Comparison of ENCODE assay signal across 25 cellular contexts in the genomic region with DNA sequence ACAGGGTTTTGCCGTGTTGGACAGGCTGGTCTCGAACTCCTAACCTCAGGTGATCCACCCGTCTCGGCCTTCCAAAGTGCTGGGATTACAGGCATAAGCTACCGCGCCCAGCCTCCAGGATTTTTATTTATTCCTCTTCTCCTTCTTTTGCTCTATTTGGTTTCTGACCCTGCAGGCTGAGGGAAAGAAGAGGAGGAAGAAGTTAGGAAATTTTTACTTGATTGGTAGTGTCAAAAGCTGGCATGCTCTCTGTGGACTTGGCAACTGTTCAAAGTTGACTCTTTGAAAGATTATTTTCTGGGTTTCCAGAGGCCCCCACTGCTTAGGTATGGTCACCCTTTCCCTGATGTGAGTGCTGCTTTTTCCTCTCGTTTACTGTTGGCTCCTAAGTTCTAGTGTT.
DNase-seq lines count a peak whose midpoint lies in the region; ATAC-seq, FAIRE-seq and TF ChIP-seq lines count a peak whose summit lies in the region.
"Had no signal": no experiment of that assay in that cellular context is flagged by ENCODE, and none has a peak within 500 bp of the region (broad histone marks: within the 10 kb centered on the region; RNA-seq: fewer than 3 reads in every experiment).

No MANE protein-coding gene starts in this region.

- H3K27me3 ChIP-seq in liver (ENCODE audit: control insufficient read depth in 4 of 4, insufficient read depth in 4 of 4, low read length in 3 of 4) (no peaks in the 10 kb centered on the region), HepG2 (ENCODE audit: control insufficient read depth in 1 of 2, insufficient read depth in 2 of 2, low read length in 2 of 2) (no peaks in the 10 kb centered on the region), hepatocyte (no peaks in the 10 kb centered on the region), vagina (no peaks in the 10 kb centered on the region)
- H3K27me3 ChIP-seq: BE2C had no signal

- TF ChIP-seq EP300 in HepG2 (IDR thresholded peaks at IDR 0.05; ENCODE audit: low read depth in 2 of 2, low read length in 2 of 2) (no peak), HepG2 (CRISPR knock-in tag; IDR thresholded peaks at IDR 0.05; ENCODE audit: borderline replicate concordance) (no peak)

- TF ChIP-seq POLR2A in HepG2 (IDR thresholded peaks at IDR 0.05; ENCODE audit: insufficient read depth in 1 of 2, low read depth in 2 of 2, low read length in 2 of 2) = no peak
- no peak for TF ChIP-seq POLR2A in vagina (IDR thresholded peaks at IDR 0.05)

- peak overlapping the region in 2 of 3 experiments; percentile 51 to 68 for H3K27ac Mint-ChIP-seq in nephron
- H3K27ac Mint-ChIP-seq: CD4-positive, alpha-beta memory T cell; H9; HFFc6 had no signal

- in situ Hi-C loops in HepG2 (cut with HindIII; ENCODE audit: extremely low pct_ligation_motif_present, low pct_unique_long_range_greater_than_20kb) = no loop called here

- FAIRE-seq in HepG2 (lab: Jason Lieb, UNC) = no peak
- FAIRE-seq: A549, D721Med, GM12878, GM19239 had no signal

- H3K4me3 Mint-ChIP-seq in nephron = no peak overlapping the region
- H3K4me3 Mint-ChIP-seq: CD4-positive, alpha-beta memory T cell; H9; HFFc6 had no signal

- no peaks in the 10 kb centered on the region for H3K9me2 ChIP-seq in hepatocyte (replicated peaks; ENCODE audit: insufficient read depth)

- H2AFZ ChIP-seq in HepG2 (ENCODE audit: low read length) (no peak overlapping the region), hepatocyte (no peak overlapping the region)
- H2AFZ ChIP-seq: GM23248 had no signal

- H3K4me3 ChIP-seq in liver (ENCODE audit: low read depth in 1 of 3, low read length in 3 of 3) (peak overlapping the region in 1 of 3 donors; percentile 21), HepG2 (replicated peaks in 1 of 3; ENCODE audit: insufficient read depth in 1 of 3, low read depth in 2 of 3, low read length in 3 of 3) (no peak overlapping the region), hepatocyte (no peak overlapping the region), vagina (no peak overlapping the region)
- H3K4me3 ChIP-seq: A549; BLaER1 treated with 17β-estradiol and CSF1 and Interleukin-3, amounts not matched to agents 10 nM and 100 nM; GM12878; GM23248 had no signal

- H3K27me3 Mint-ChIP-seq in nephron (ENCODE audit: low read depth) = no peaks in the 10 kb centered on the region

- DNase-seq in HepG2 (ENCODE audit: low spot score) (no peak), hepatocyte (ENCODE audit: low spot score) (no peak), vagina (ENCODE audit: extremely low spot score in 2 of 2) (no peak), nucleus accumbens (lab: John Stamatoyannopoulos, UW) (no peak)
- DNase-seq: 8988T; ACHN; AML-193; BE2C; CD4-positive, alpha-beta memory T cell; COR-L47; DMS 273 treated with DMSO at 0.1 percent for 48 hours; DMS79; EL; GDM1; GM23248; H9; HFFc6 had no signal

- peaks cover 0 to 7% (median 2%) of the 10 kb centered on the region in 4 donors for H3K4me1 ChIP-seq in liver (ENCODE audit: control insufficient read depth in 4 of 4, insufficient read depth in 4 of 4, low read length in 3 of 4)
- no peaks in the 10 kb centered on the region for H3K4me1 ChIP-seq in HepG2 (ENCODE audit: insufficient read depth, low read length)
- H3K4me1 ChIP-seq in hepatocyte (ENCODE audit: insufficient read depth) = peaks cover 18% of the 10 kb centered on the region
- H3K4me1 ChIP-seq in vagina = no peaks in the 10 kb centered on the region
- H3K4me1 ChIP-seq: A549, BE2C had no signal

- H3K4me2 ChIP-seq in HepG2 (ENCODE audit: low read depth, low read length) = no peak overlapping the region
- peak overlapping the region; percentile 60 for H3K4me2 ChIP-seq in hepatocyte
- H3K4me2 ChIP-seq: A549 had no signal

- H3K9ac ChIP-seq in liver (ENCODE audit: low read depth in 1 of 2, low read length in 2 of 2) (no peak overlapping the region), HepG2 (ENCODE audit: insufficient read depth, low read depth, low read length) (no peak overlapping the region)
- H3K9ac ChIP-seq: BLaER1 treated with 17β-estradiol and CSF1 and Interleukin-3, amounts not matched to agents 10 nM and 100 nM; GM23248 had no signal

- H3K4me1 Mint-ChIP-seq in nephron = peaks cover 28% of the 10 kb centered on the region

- ATAC-seq in HepG2 (no peak), HG02840 (IDR thresholded peaks at IDR 0.05; ENCODE audit: low FRiP score, unreplicated experiment) (no peak)
- ATAC-seq: A549, GM12878 had no signal

- no TSS peak for BruUV-seq in HepG2 (replicated peaks; lab: Mats Ljungman, UMichigan)

- no peaks in the 10 kb centered on the region for H3K36me3 ChIP-seq in liver (ENCODE audit: control insufficient read depth in 4 of 4, insufficient read depth in 3 of 4, low read depth in 1 of 4, low read length in 3 of 4)
- H3K36me3 ChIP-seq in HepG2 (replicated peaks in 1 of 2; ENCODE audit: control insufficient read depth in 1 of 2, insufficient read depth in 2 of 2, low read length in 2 of 2) = no peaks in the 10 kb centered on the region
- H3K36me3 ChIP-seq in hepatocyte (replicated peaks; ENCODE audit: insufficient read depth, low read depth) = no peaks in the 10 kb centered on the region
- H3K36me3 ChIP-seq in vagina = no peaks in the 10 kb centered on the region
- H3K36me3 ChIP-seq: BE2C; BLaER1 treated with 17β-estradiol and CSF1 and Interleukin-3, amounts not matched to agents 10 nM and 100 nM had no signal

- no peak for TF ChIP-seq CTCF in liver (IDR thresholded peaks at IDR 0.05; ENCODE audit: low read depth, low read length, missing input control)
- TF ChIP-seq CTCF in HepG2 (CRISPR knock-in tag; IDR thresholded peaks at IDR 0.05) = no peak
- TF ChIP-seq CTCF in hepatocyte (IDR thresholded peaks at IDR 0.05; ENCODE audit: poor library complexity) = no peak
- TF ChIP-seq CTCF in nephron (IDR thresholded peaks at IDR 0.05; ENCODE audit: unreplicated experiment in 3 of 3) = no peak
- no peak for TF ChIP-seq CTCF in vagina (IDR thresholded peaks at IDR 0.05)

- CTCF ChIA-PET in HepG2 (lab: Yijun Ruan, JAX; ENCODE audit: low intra/inter-chr PET ratio, low total read pairs) = no interaction called here

- TF ChIP-seq RAD21 in liver (IDR thresholded peaks at IDR 0.05) = no peak
- no peak for TF ChIP-seq RAD21 in HepG2 (CRISPR knock-in tag; IDR thresholded peaks at IDR 0.05)

- POLR2A ChIA-PET in HepG2 (lab: Yijun Ruan, JAX) = no interaction called here

- H3K27ac ChIP-seq in liver (ENCODE audit: low read depth in 1 of 2, low read length in 2 of 2) (no peak overlapping the region), HepG2 (ENCODE audit: extremely low read length, insufficient read depth, low read length) (no peak overlapping the region), hepatocyte (no peak overlapping the region), vagina (no peak overlapping the region)
- H3K27ac ChIP-seq: A549; BLaER1 treated with 17β-estradiol and CSF1 and Interleukin-3, amounts not matched to agents 10 nM and 100 nM; GM23248 had no signal

- intact Hi-C loops in HepG2 (cut with micrococcal nuclease; ENCODE audit: unreplicated experiment) (no loop called here), vagina (cut with DNase I) (no loop called here)

- H3K36me3 Mint-ChIP-seq in nephron (ENCODE audit: low read depth) = no peaks in the 10 kb centered on the region

- WGBS in liver = 56% methylated on average over 7 of the region's 7 CpGs
- 31% methylated on average over 7 of the region's 7 CpGs for WGBS in HepG2 (ENCODE audit: low lambda C conversion rate)
- 81% methylated on average over 7 of the region's 7 CpGs for WGBS in hepatocyte (ENCODE audit: low lambda C conversion rate, missing lambda C conversion rate)

- no peaks in the 10 kb centered on the region for H4K20me1 ChIP-seq in HepG2 (ENCODE audit: insufficient read depth, low read length)
- H4K20me1 ChIP-seq in hepatocyte (ENCODE audit: insufficient read depth, poor library complexity, severe bottlenecking) = no peaks in the 10 kb centered on the region
- H4K20me1 ChIP-seq: BLaER1 treated with 17β-estradiol and CSF1 and Interleukin-3, amounts not matched to agents 10 nM and 100 nM had no signal

- H3K9me3 Mint-ChIP-seq in nephron = no peaks in the 10 kb centered on the region
- H3K9me3 Mint-ChIP-seq: H9 had no signal

- H3K9me3 ChIP-seq in liver (ENCODE audit: control insufficient read depth in 4 of 4, low read length in 3 of 4) (no peaks in the 10 kb centered on the region), HepG2 (ENCODE audit: low read length) (no peaks in the 10 kb centered on the region), hepatocyte (ENCODE audit: low read depth) (no peaks in the 10 kb centered on the region), vagina (no peaks in the 10 kb centered on the region)
- H3K9me3 ChIP-seq: A549; BE2C; BLaER1 treated with 17β-estradiol and CSF1 and Interleukin-3, amounts not matched to agents 10 nM and 100 nM had no signal

- H3K79me2 ChIP-seq in HepG2 (ENCODE audit: insufficient read depth, low read length) (no peaks in the 10 kb centered on the region), hepatocyte (no peaks in the 10 kb centered on the region)

TF ChIP-seq in liver, 16 proteins besides CTCF, POLR2A, EP300 and RAD21:
- TF ChIP-seq HNF4G (IDR thresholded peaks at IDR 0.05) (no peak), YY1 (IDR thresholded peaks at IDR 0.05) (peak; percentile 1)

TF ChIP-seq in HepG2, 621 proteins besides CTCF, POLR2A, EP300 and RAD21 (continues in another document):
- no peak for TF ChIP-seq RXRA (CRISPR knock-in tag; IDR thresholded peaks at IDR 0.05)
- no peak for TF ChIP-seq PHB2 (IDR thresholded peaks at IDR 0.05; ENCODE audit: partially characterized antibody)
- TF ChIP-seq TOE1 (CRISPR knock-in tag; IDR thresholded peaks at IDR 0.05) = no peak
- TF ChIP-seq RNF2 (conservative IDR thresholded peaks at IDR 0.05; ENCODE audit: low read depth) = no peak
- TF ChIP-seq TCF7L2 (IDR thresholded peaks at IDR 0.05; ENCODE audit: low read depth, low read length) = no peak
- TF ChIP-seq, protein P1, sequence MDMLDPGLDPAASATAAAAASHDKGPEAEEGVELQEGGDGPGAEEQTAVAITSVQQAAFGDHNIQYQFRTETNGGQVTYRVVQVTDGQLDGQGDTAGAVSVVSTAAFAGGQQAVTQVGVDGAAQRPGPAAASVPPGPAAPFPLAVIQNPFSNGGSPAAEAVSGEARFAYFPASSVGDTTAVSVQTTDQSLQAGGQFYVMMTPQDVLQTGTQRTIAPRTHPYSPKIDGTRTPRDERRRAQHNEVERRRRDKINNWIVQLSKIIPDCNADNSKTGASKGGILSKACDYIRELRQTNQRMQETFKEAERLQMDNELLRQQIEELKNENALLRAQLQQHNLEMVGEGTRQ (IDR thresholded peaks at IDR 0.05; ENCODE audit: low read depth, low read length) = no peak
- TF ChIP-seq, protein P1 (CRISPR knock-in tag; IDR thresholded peaks at IDR 0.05; ENCODE audit: borderline replicate concordance) = no peak
